In genomic region chr2:112813043-112813966, GRCh38 we compare ENCODE assay signal across 20 cellular contexts. TPM values are rescaled to one million over a fixed set of nuclear protein-coding genes. Genes with fewer than 3 reads are reported as not detected.
A peak's percentile ranks its signal among the peaks of the same experiment; 100 is the strongest.
DNase-seq lines count a peak whose midpoint lies in the region; ATAC-seq and TF ChIP-seq lines count a peak whose summit lies in the region.
"Had no signal": no experiment of that assay in that cellular context is flagged by ENCODE, and none has a peak within 500 bp of the region (broad histone marks: within the 10 kb centered on the region; RNA-seq: fewer than 3 reads in every experiment).

No MANE protein-coding gene starts in this region.

- intact Hi-C loops in left ventricle myocardium inferior (cut with micrococcal nuclease), result loop anchor here (2.0 kb wide), 1 partner anchor 57 kb away; no protein-coding TSS in a partner anchor
- intact Hi-C loops in left cardiac atrium (cut with DNase I), result no loop called here
- intact Hi-C loops in upper lobe of right lung (cut with DNase I), result no loop called here

- no peaks in the 10 kb centered on the region for H3K79me2 ChIP-seq in smooth muscle cell (ENCODE audit: low read depth)

- no peaks in the 10 kb centered on the region for H3K36me3 ChIP-seq in left ventricle myocardium inferior
- H3K36me3 ChIP-seq in SJSA1, result no peaks in the 10 kb centered on the region
- H3K36me3 ChIP-seq in smooth muscle cell (ENCODE audit: low read depth), result no peaks in the 10 kb centered on the region
- no peaks in the 10 kb centered on the region for H3K36me3 ChIP-seq in upper lobe of right lung
- H3K36me3 ChIP-seq: heart right ventricle, uterus had no signal

- no peaks in the 10 kb centered on the region for H4K20me1 ChIP-seq in smooth muscle cell (ENCODE audit: low read depth)

- H3K4me1 ChIP-seq in left ventricle myocardium inferior (peaks cover 32% of the 10 kb centered on the region), SJSA1 (replicated peaks) (peaks cover 36% of the 10 kb centered on the region), smooth muscle cell (ENCODE audit: low read depth) (no peaks in the 10 kb centered on the region), upper lobe of right lung (peaks cover 8% of the 10 kb centered on the region)
- H3K4me1 ChIP-seq: uterus had no signal

- H3K4me2 ChIP-seq in smooth muscle cell, result no peak overlapping the region

- H3F3A ChIP-seq in smooth muscle cell (ENCODE audit: low read depth), result peaks cover 13% of the 10 kb centered on the region

- H3K9ac ChIP-seq in smooth muscle cell (ENCODE audit: low read depth), result no peak overlapping the region

- no peak for DNase-seq in left ventricle myocardium inferior
- no peak for DNase-seq in left cardiac atrium
- no peak for DNase-seq in SJSA1 (ENCODE audit: low read depth in 1 of 2, low spot score in 2 of 2)
- DNase-seq in epithelial cell of prostate (ENCODE audit: low read depth, low spot score), result no peak
- no peak for DNase-seq in smooth muscle cell (lab: John Stamatoyannopoulos, UW; ENCODE audit: unreplicated experiment)
- no peak for DNase-seq in upper lobe of right lung
- no peak for DNase-seq in stimulated activated naive CD4-positive, alpha-beta T cell (lab: John Stamatoyannopoulos, UW)
- DNase-seq: activated CD4-positive, alpha-beta T cell treated with anti-CD3 and anti-CD28 coated beads, Interleukin-2, amount 50 U/mL, for 1 hour; activated T-cell treated with anti-CD3 and anti-CD28 coated beads for 4 hours; DND-41; heart right ventricle; NCI-H187; NK-92 treated with Interleukin-12 subunit alpha and Interleukin-12 subunit beta, amount 100 ng/mL, for 24 hours; stimulated activated CD4-positive, alpha-beta T cell treated with anti-CD3 and anti-CD28 coated beads, Interleukin-15, amount 100 ng/mL, for 24 hours; stimulated activated naive CD4-positive, alpha-beta T cell treated with Interleukin-2 at 50 U/mL for 16 hours; uterus had no signal

- no peak overlapping the region for H2AFZ ChIP-seq in smooth muscle cell (ENCODE audit: low read depth)

- H3K27me3 ChIP-seq in left ventricle myocardium inferior (ENCODE audit: low read depth) (no peaks in the 10 kb centered on the region), SJSA1 (replicated peaks) (no peaks in the 10 kb centered on the region), smooth muscle cell (ENCODE audit: low read depth) (no peaks in the 10 kb centered on the region), upper lobe of right lung (no peaks in the 10 kb centered on the region)
- H3K27me3 ChIP-seq: heart right ventricle, uterus had no signal

- 84% methylated on average over 13 of the region's 13 CpGs for WGBS in smooth muscle cell (ENCODE audit: low lambda C conversion rate)

- no peak for ATAC-seq in left cardiac atrium
- no peak for ATAC-seq in GM18861 (IDR thresholded peaks at IDR 0.05; ENCODE audit: unreplicated experiment)
- ATAC-seq in upper lobe of right lung, result no peak

- no peak overlapping the region for H3K4me3 ChIP-seq in left ventricle myocardium inferior
- no peak overlapping the region for H3K4me3 ChIP-seq in SJSA1
- no peak overlapping the region for H3K4me3 ChIP-seq in smooth muscle cell
- no peak overlapping the region for H3K4me3 ChIP-seq in upper lobe of right lung
- H3K4me3 ChIP-seq: heart right ventricle, uterus had no signal

- H3K27ac ChIP-seq in left ventricle myocardium inferior (replicated peaks) (peak overlapping the region; percentile 63), SJSA1 (peak overlapping the region; percentile 88), epithelial cell of prostate (peak overlapping the region; percentile 99), smooth muscle cell (ENCODE audit: low read depth) (peak overlapping the region; percentile 52), upper lobe of right lung (no peak overlapping the region)
- H3K27ac ChIP-seq: uterus had no signal

- TF ChIP-seq CTCF in left ventricle myocardium inferior (IDR thresholded peaks at IDR 0.05; ENCODE audit: borderline replicate concordance), result no peak
- no peak for TF ChIP-seq CTCF in smooth muscle cell (IDR thresholded peaks at IDR 0.05; ENCODE audit: borderline replicate concordance, insufficient read depth, poor library complexity, severe bottlenecking)
- no peak for TF ChIP-seq CTCF in upper lobe of right lung (IDR thresholded peaks at IDR 0.05)

- H3K9me3 ChIP-seq in left ventricle myocardium inferior (replicated peaks), result no peaks in the 10 kb centered on the region
- H3K9me3 ChIP-seq in SJSA1 (replicated peaks), result no peaks in the 10 kb centered on the region
- no peaks in the 10 kb centered on the region for H3K9me3 ChIP-seq in smooth muscle cell (replicated peaks; ENCODE audit: low read depth)
- H3K9me3 ChIP-seq in upper lobe of right lung, result no peaks in the 10 kb centered on the region
- H3K9me3 ChIP-seq: heart right ventricle, uterus had no signal

RNA-seq across cellular contexts. Expression of gene IL1B, which starts 23.3 kb away (rescaled TPM):
- total RNA-seq in left ventricle myocardium inferior (0.27 TPM), left cardiac atrium (1 to 10 TPM in 1 of 2 donors, under 1 TPM in 1; 0.59 to 2.2 TPM), smooth muscle cell (not detected in 2 replicates), upper lobe of right lung (11.5 TPM)
- total RNA-seq in SJSA1 (2014; rRNA removed; shearing (Covaris generic)), result 4.2 and 4.3 TPM in 2 replicates
- polyA plus RNA-seq in smooth muscle cell, result not detected in 2 replicates
- total RNA-seq: H4, neural crest cell had no signal

RNA-seq across cellular contexts. Expression of gene IL1A, which starts 29.0 kb away (rescaled TPM):
- total RNA-seq in left ventricle myocardium inferior (not detected), left cardiac atrium (not detected), smooth muscle cell (3.4 and 6.4 TPM in 2 replicates), upper lobe of right lung (1.9 TPM)
- total RNA-seq in SJSA1 (2014; rRNA removed; shearing (Covaris generic)), result 0.16 and 1.5 TPM in 2 replicates
- polyA plus RNA-seq in smooth muscle cell, result 1.4 and 5.1 TPM in 2 replicates
- total RNA-seq: cardiac septum, heart right ventricle, neural crest cell had no signal

RNA-seq across cellular contexts. Expression of gene CKAP2L, which starts 48.9 kb away (rescaled TPM):
- 0.38 TPM for total RNA-seq in left ventricle myocardium inferior
- total RNA-seq in left cardiac atrium, result under 1 TPM; 0.05 to 0.68 TPM
- total RNA-seq in SJSA1 (2014; rRNA removed; shearing (Covaris generic)), result 25.1 and 33.4 TPM in 2 replicates
- 7.8 and 16.7 TPM in 2 replicates for total RNA-seq in smooth muscle cell
- polyA plus RNA-seq in smooth muscle cell, result 5.1 and 6.6 TPM in 2 replicates
- 0.46 TPM for total RNA-seq in upper lobe of right lung
